Comparison of ENCODE assay signal across 11 cellular contexts in the genomic region with DNA sequence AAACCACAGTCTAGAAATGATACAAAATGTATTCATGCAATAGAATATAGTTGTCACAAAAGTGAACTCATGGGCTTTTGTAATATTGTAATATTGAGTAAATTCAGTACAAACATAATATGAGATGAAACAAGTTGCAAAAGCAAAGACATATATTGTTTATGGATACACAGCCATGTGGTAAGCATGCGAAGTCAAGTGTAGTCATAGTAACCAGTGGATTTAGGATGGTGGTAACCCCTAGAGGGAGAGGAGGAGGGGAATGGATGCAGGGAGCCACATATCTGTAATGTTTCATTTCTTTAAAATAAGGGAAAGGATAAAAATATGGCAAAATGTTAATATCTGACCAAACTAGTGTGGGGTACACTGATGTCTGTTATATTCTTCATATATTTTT. TPM values are rescaled to one million over a fixed set of nuclear protein-coding genes. Genes with fewer than 3 reads are reported as not detected.
DNase-seq lines count a peak whose midpoint lies in the region; ATAC-seq and TF ChIP-seq lines count a peak whose summit lies in the region.
"Had no signal": no experiment of that assay in that cellular context is flagged by ENCODE, and none has a peak within 500 bp of the region (broad histone marks: within the 10 kb centered on the region; RNA-seq: fewer than 3 reads in every experiment).

No MANE protein-coding gene starts in this region.

- no peak for ATAC-seq in GM18873 (IDR thresholded peaks at IDR 0.05; ENCODE audit: low FRiP score, unreplicated experiment)
- ATAC-seq in GM18498 (IDR thresholded peaks at IDR 0.05; ENCODE audit: unreplicated experiment), result no peak

- peak overlapping the region; percentile 71 for H3K27ac Mint-ChIP-seq in activated T-helper 2 cell treated with anti-CD3 and anti-CD28 coated beads, Interferon-gamma antibody, Interleukin-2, Interleukin-4, amounts not matched to agents 10 μg/mL and 5 μg/mL and 100 μg/mL, durations not matched to agents 14 hours and 24 hours and 36 hours

- H3K4me1 Mint-ChIP-seq in activated T-helper 2 cell treated with anti-CD3 and anti-CD28 coated beads, Interferon-gamma antibody, Interleukin-2, Interleukin-4, amounts not matched to agents 10 μg/mL and 5 μg/mL and 100 μg/mL, durations not matched to agents 14 hours and 24 hours and 36 hours (ENCODE audit: low read depth), result peaks cover 34% of the 10 kb centered on the region

- H3K4me3 Mint-ChIP-seq in activated T-helper 2 cell treated with anti-CD3 and anti-CD28 coated beads, Interferon-gamma antibody, Interleukin-2, Interleukin-4, amounts not matched to agents 10 μg/mL and 5 μg/mL and 100 μg/mL, durations not matched to agents 14 hours and 24 hours and 36 hours (ENCODE audit: low read depth), result no peak overlapping the region

- intact Hi-C loops in activated T-helper 2 cell treated with anti-CD3 and anti-CD28 coated beads, Interferon-gamma antibody, Interleukin-2, Interleukin-4, amounts not matched to agents 10 μg/mL and 5 μg/mL and 100 μg/mL, durations not matched to agents 14 hours and 24 hours and 36 hours (cut with micrococcal nuclease), result loop anchor here (5.0 kb wide), 3 partner anchors 112 to 177 kb away; no protein-coding TSS in a partner anchor

- no peak overlapping the region for H3K4me3 ChIP-seq in HFF-Myc (replicated peaks; ENCODE audit: low read depth, low read length)

- H3K36me3 Mint-ChIP-seq in activated T-helper 2 cell treated with anti-CD3 and anti-CD28 coated beads, Interferon-gamma antibody, Interleukin-2, Interleukin-4, amounts not matched to agents 10 μg/mL and 5 μg/mL and 100 μg/mL, durations not matched to agents 14 hours and 24 hours and 36 hours (ENCODE audit: low read depth), result peaks cover 7% of the 10 kb centered on the region

- peaks cover 10% of the 10 kb centered on the region for H3K27me3 Mint-ChIP-seq in activated T-helper 2 cell treated with anti-CD3 and anti-CD28 coated beads, Interferon-gamma antibody, Interleukin-2, Interleukin-4, amounts not matched to agents 10 μg/mL and 5 μg/mL and 100 μg/mL, durations not matched to agents 14 hours and 24 hours and 36 hours (ENCODE audit: low read depth)

- H3K9me3 Mint-ChIP-seq in activated T-helper 2 cell treated with anti-CD3 and anti-CD28 coated beads, Interferon-gamma antibody, Interleukin-2, Interleukin-4, amounts not matched to agents 10 μg/mL and 5 μg/mL and 100 μg/mL, durations not matched to agents 14 hours and 24 hours and 36 hours, result no peaks in the 10 kb centered on the region

- TF ChIP-seq CTCF in HFF-Myc (IDR thresholded peaks at IDR 0.05; ENCODE audit: low read depth, low read length, missing control alignments), result no peak

- peak; percentile 39 for DNase-seq in AML-193 (lab: John Stamatoyannopoulos, UW)
- DNase-seq in HFF-Myc (ENCODE audit: extremely low read depth, low read depth), result peak; percentile 45
- DNase-seq in activated T-helper 2 cell treated with anti-CD3 and anti-CD28 coated beads, Interferon-gamma antibody, Interleukin-2, Interleukin-4, amounts not matched to agents 10 μg/mL and 5 μg/mL and 100 μg/mL, durations not matched to agents 14 hours and 24 hours and 36 hours (ENCODE audit: low spot score), result no peak
- peak; percentile 15 to 34 for DNase-seq in lung microvascular endothelial cell (ENCODE audit: low read depth in 2 of 2)
- DNase-seq in kidney tubule cell (ENCODE audit: low spot score), result no peak
- DNase-seq in NCI-H2107 (lab: John Stamatoyannopoulos, UW), result no peak
- DNase-seq: GDM1, NCI-H1930, posterior cingulate gyrus had no signal

RNA-seq across cellular contexts. Expression of gene ARMC2, which starts 47.4 kb away (rescaled TPM):
- 1.9 and 2.7 TPM in 2 replicates for total RNA-seq in activated T-helper 2 cell treated with anti-CD3 and anti-CD28 coated beads, Interferon-gamma antibody, Interleukin-2, Interleukin-4, amounts not matched to agents 10 μg/mL and 5 μg/mL and 100 μg/mL, durations not matched to agents 14 hours and 24 hours and 36 hours
- total RNA-seq in lung microvascular endothelial cell, result 0.22 and 0.99 TPM in 2 replicates

Comparison
In these comparisons a context has a peak if more than half of its experiments do, and no peak if none do; other contexts are left out.
1. DNase-seq: peak in AML-193 (2 of 2), HFF-Myc (single experiment) and lung microvascular endothelial cell (2 of 2); none in activated T-helper 2 cell treated with anti-CD3 and anti-CD28 coated beads, Interferon-gamma antibody, Interleukin-2, Interleukin-4, amounts not matched to agents 10 μg/mL and 5 μg/mL and 100 μg/mL, durations not matched to agents 14 hours and 24 hours and 36 hours (single experiment), kidney tubule cell (single experiment) and NCI-H2107 (single experiment).